ENCODE assay signal across 16 cellular contexts in genomic region chr1:236072001-236072400, GRCh38.
"Had no signal": no experiment of that assay in that cellular context is flagged by ENCODE, and none has a peak within 500 bp of the region (broad histone marks: within the 10 kb centered on the region; RNA-seq: fewer than 3 reads in every experiment).

No MANE protein-coding gene starts in this region.

- DNase-seq: effector memory CD4-positive, alpha-beta T cell; heart left ventricle; hippocampal formation; mesendoderm; naive B cell; psoas muscle; retina; right lobe of liver; stimulated activated CD4-positive, alpha-beta T cell treated with anti-CD3 and anti-CD28 coated beads, Interleukin-4, amount 100 ng/mL, for 1 hour; stimulated activated CD8-positive, alpha-beta memory T cell treated with anti-CD3 and anti-CD28 coated beads, Interleukin-4, amount 100 ng/mL, for 48 hours; stimulated activated naive CD8-positive, alpha-beta T cell treated with anti-CD3 and anti-CD28 coated beads, Interleukin-15, Interleukin-2, amounts not matched to agents 100 U/mL and 50 U/mL, for 24 hours; tibial artery; upper lobe of left lung; uterus had no signal

- ATAC-seq: esophagus mucosa; heart left ventricle; psoas muscle; right lobe of liver; stimulated activated effector memory CD8-positive, alpha-beta T cell treated with anti-CD3 and anti-CD28 coated beads, Interleukin-12 subunit alpha, Interleukin-12 subunit beta, amount 100 ng/mL, for 72 hours; stimulated activated naive CD8-positive, alpha-beta T cell treated with anti-CD3 and anti-CD28 coated beads, Interleukin-15, Interleukin-2, amounts not matched to agents 100 U/mL and 50 U/mL, for 24 hours had no signal
